8 cellular contexts compared by ENCODE assay signal in the genomic region with DNA sequence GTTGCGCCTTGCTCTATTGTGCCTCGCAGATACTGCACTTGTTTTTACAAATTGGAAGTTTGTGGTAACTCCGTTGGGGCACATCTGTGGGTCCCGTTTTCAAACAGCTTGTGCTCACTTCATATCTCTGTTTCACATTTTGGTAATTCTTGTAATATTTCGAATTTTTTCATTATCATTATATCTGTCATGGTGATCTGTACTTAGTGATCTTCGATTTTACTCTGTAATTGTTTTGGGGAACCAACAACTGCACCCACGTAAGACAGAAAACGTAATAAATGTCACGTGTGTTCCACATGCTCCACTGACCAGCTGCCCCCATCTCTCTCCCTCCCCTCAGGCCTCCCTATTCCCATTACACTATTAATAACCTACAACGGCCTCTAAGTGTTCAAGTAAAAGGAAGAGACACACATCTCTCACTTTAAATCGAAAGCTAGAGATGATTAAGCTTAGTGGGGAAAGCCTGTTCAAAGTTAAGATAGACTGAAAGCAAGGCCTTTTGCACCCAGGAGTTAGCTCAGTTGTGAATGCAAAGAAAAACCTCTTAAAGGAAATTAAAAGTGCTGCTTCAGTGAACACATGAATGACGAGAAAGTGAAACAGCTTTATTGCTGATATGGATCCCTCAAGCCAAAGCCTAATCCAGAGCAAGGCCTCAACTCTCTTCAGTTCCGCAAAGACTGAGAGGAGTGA. TPM values are rescaled to one million over a fixed set of nuclear protein-coding genes. Genes with fewer than 3 reads are reported as not detected.
DNase-seq lines count a peak whose midpoint lies in the region; ATAC-seq and TF ChIP-seq lines count a peak whose summit lies in the region.

No MANE protein-coding gene starts in this region.

- H3K4me2 ChIP-seq in BLaER1 treated with 17β-estradiol and CSF1 and Interleukin-3, amounts not matched to agents 10 nM and 100 nM: peak overlapping the region; percentile 89 to 100 (median 97)
- H3K4me2 ChIP-seq in Karpas-422 (ENCODE audit: low read depth, low read length, poor library complexity, severe bottlenecking): no peak overlapping the region

- H2AFZ ChIP-seq in Karpas-422 (ENCODE audit: low read length): no peak overlapping the region

- intact Hi-C loops in right lobe of liver (cut with DNase I): no loop called here
- intact Hi-C loops in esophagus squamous epithelium (cut with DNase I): no loop called here

- H4K20me1 ChIP-seq in BLaER1 treated with 17β-estradiol and CSF1 and Interleukin-3, amounts not matched to agents 10 nM and 100 nM: peaks cover 0 to 7% (median 0%) of the 10 kb centered on the region in 11 experiments; a peak in 3 of 22 replicates
- no peaks in the 10 kb centered on the region for H4K20me1 ChIP-seq in Karpas-422 (ENCODE audit: insufficient read depth, low read depth, low read length)

- H3K9me3 ChIP-seq in BLaER1 treated with 17β-estradiol and CSF1 and Interleukin-3, amounts not matched to agents 10 nM and 100 nM (replicated peaks in 1 of 11): peaks cover 9 to 20% (median 17%) of the 10 kb centered on the region in 11 experiments
- no peaks in the 10 kb centered on the region for H3K9me3 ChIP-seq in right lobe of liver
- peaks cover 0 to 8% (median 0%) of the 10 kb centered on the region in 3 donors for H3K9me3 ChIP-seq in esophagus squamous epithelium
- H3K9me3 ChIP-seq in Karpas-422 (ENCODE audit: low read length): no peaks in the 10 kb centered on the region

- peaks cover 16 to 51% (median 41%) of the 10 kb centered on the region in 10 experiments for H3K4me1 ChIP-seq in BLaER1 treated with 17β-estradiol and CSF1 and Interleukin-3, amounts not matched to agents 10 nM and 100 nM
- peaks cover 0 to 21% (median 4%) of the 10 kb centered on the region in 4 donors for H3K4me1 ChIP-seq in right lobe of liver
- H3K4me1 ChIP-seq in esophagus squamous epithelium: peaks cover 11 to 17% (median 11%) of the 10 kb centered on the region in 3 donors
- H3K4me1 ChIP-seq in Karpas-422 (ENCODE audit: low read length): peaks cover 9% of the 10 kb centered on the region

- no peaks in the 10 kb centered on the region for H3K9me2 ChIP-seq in Karpas-422 (replicated peaks; ENCODE audit: insufficient read depth, low read length)

- H3K27me3 ChIP-seq in BLaER1 treated with 17β-estradiol and CSF1 and Interleukin-3, amounts not matched to agents 10 nM and 100 nM: peaks cover 27 to 46% (median 37%) of the 10 kb centered on the region in 11 experiments
- H3K27me3 ChIP-seq in right lobe of liver (no peaks in the 10 kb centered on the region), esophagus squamous epithelium (peaks cover 0 to 63% (median 0%) of the 10 kb centered on the region in 4 donors), Karpas-422 (ENCODE audit: low read length) (0 out of 2 replicates have a peak, but pooled peaks cover 4% of the 10 kb centered on the region)

- peak overlapping the region in 4 of 11 experiments; percentile 28 to 73 (median 56); a peak in 7 of 22 replicates for H3K9ac ChIP-seq in BLaER1 treated with 17β-estradiol and CSF1 and Interleukin-3, amounts not matched to agents 10 nM and 100 nM
- no peak overlapping the region for H3K9ac ChIP-seq in Karpas-422 (ENCODE audit: low read length)

- DNase-seq in right lobe of liver: no peak
- DNase-seq in esophagus squamous epithelium (lab: John Stamatoyannopoulos, UW): no peak
- DNase-seq in NCI-H2029 treated with DMSO at 0.1 percent for 48 hours (lab: John Stamatoyannopoulos, UW): no peak
- no peak for DNase-seq in HUDEP-2 (lab: John Stamatoyannopoulos, UW; ENCODE audit: unreplicated experiment in 76 of 76)
- no peak for DNase-seq in Karpas-422

- ATAC-seq in GM21526 (IDR thresholded peaks at IDR 0.05; ENCODE audit: low FRiP score, unreplicated experiment): peak; percentile 56
- ATAC-seq in right lobe of liver: no peak

- H3K79me2 ChIP-seq in Karpas-422 (ENCODE audit: low read length): no peaks in the 10 kb centered on the region

- H3K4me3 ChIP-seq in BLaER1 treated with 17β-estradiol and CSF1 and Interleukin-3, amounts not matched to agents 10 nM and 100 nM: peak overlapping the region; percentile 44 to 70 (median 58); a peak in 18 of 20 replicates
- H3K4me3 ChIP-seq in right lobe of liver: no peak overlapping the region
- H3K4me3 ChIP-seq in esophagus squamous epithelium: peak overlapping the region in 1 of 4 donors; percentile 67
- H3K4me3 ChIP-seq in Karpas-422 (ENCODE audit: low read length): no peak overlapping the region

- WGBS in right lobe of liver (ENCODE audit: insufficient coverage, low coverage, low lambda C conversion rate, missing lambda C conversion rate): 43% methylated on average over 12 of the region's 13 CpGs
- 53 to 54% methylated on average over 13 of the region's 13 CpGs for WGBS in esophagus squamous epithelium, 2 donors

- TF ChIP-seq POLR2A in right lobe of liver (IDR thresholded peaks at IDR 0.05) (no peak), esophagus squamous epithelium (IDR thresholded peaks at IDR 0.05) (no peak)

- peak overlapping the region in 6 of 11 experiments; percentile 2 to 53 (median 32); a peak in 8 of 22 replicates for H3K27ac ChIP-seq in BLaER1 treated with 17β-estradiol and CSF1 and Interleukin-3, amounts not matched to agents 10 nM and 100 nM
- H3K27ac ChIP-seq in VCaP (peak overlapping the region; percentile 61; the same call in 1 of the 2 replicates), right lobe of liver (peak overlapping the region in 2 of 3 donors; percentile 86), esophagus squamous epithelium (no peak overlapping the region), Karpas-422 (ENCODE audit: low read length) (no peak overlapping the region)

- 0 out of 22 replicates have a peak, but pooled peaks cover 0 to 6% (median 0%) of the 10 kb centered on the region in 11 experiments for H3K36me3 ChIP-seq in BLaER1 treated with 17β-estradiol and CSF1 and Interleukin-3, amounts not matched to agents 10 nM and 100 nM
- H3K36me3 ChIP-seq in right lobe of liver: no peaks in the 10 kb centered on the region
- no peaks in the 10 kb centered on the region for H3K36me3 ChIP-seq in esophagus squamous epithelium
- no peaks in the 10 kb centered on the region for H3K36me3 ChIP-seq in Karpas-422 (ENCODE audit: insufficient read depth, low read length)

- TF ChIP-seq CTCF in VCaP (conservative IDR thresholded peaks at IDR 0.05): peak; percentile 60
- no peak for TF ChIP-seq CTCF in right lobe of liver (IDR thresholded peaks at IDR 0.05)
- peak in 1 of 6 experiments; percentile 7 for TF ChIP-seq CTCF in esophagus squamous epithelium (IDR thresholded peaks at IDR 0.05)

RNA-seq across cellular contexts. Expression of gene TTLL2, which starts 26.9 kb away (rescaled TPM):
- total RNA-seq in right lobe of liver: not detected
- total RNA-seq in esophagus squamous epithelium: not detected
- total RNA-seq in Karpas-422 (2014; rRNA removed; shearing (Covaris generic); ENCODE audit: low replicate concordance): not detected in 2 replicates

Comparison
In these comparisons a context has a peak if more than half of its experiments do, and no peak if none do; other contexts are left out.
1. H3K27ac ChIP-seq: peak in BLaER1 treated with 17β-estradiol and CSF1 and Interleukin-3, amounts not matched to agents 10 nM and 100 nM (6 of 11), VCaP (single experiment) and right lobe of liver (2 of 3); none in esophagus squamous epithelium (0 of 4) and Karpas-422 (single experiment).
2. H3K4me3 ChIP-seq: peak in BLaER1 treated with 17β-estradiol and CSF1 and Interleukin-3, amounts not matched to agents 10 nM and 100 nM (10 of 10); none in right lobe of liver (0 of 3) and Karpas-422 (single experiment).